8 cellular contexts compared by ENCODE assay signal in genomic region chr17:57463103-57463885, GRCh38.
DNase-seq lines count a peak whose midpoint lies in the region; ATAC-seq and TF ChIP-seq lines count a peak whose summit lies in the region.

No MANE protein-coding gene starts in this region.

- H3K9ac ChIP-seq in neuronal stem cell (ENCODE audit: low read depth, low read length, poor library complexity): no peak overlapping the region

- H3K4me3 Mint-ChIP-seq in CD4-positive, CD25-positive, alpha-beta regulatory T cell: peak overlapping the region in 3 of 4 donors; percentile 2 to 75 (median 41)
- H3K4me3 Mint-ChIP-seq in activated T-helper 2 cell treated with anti-CD3 and anti-CD28 coated beads, Interferon-gamma antibody, Interleukin-2, Interleukin-4, amounts not matched to agents 10 μg/mL and 5 μg/mL and 100 μg/mL, durations not matched to agents 14 hours and 24 hours and 36 hours (ENCODE audit: low read depth): peak overlapping the region; percentile 53

- no peak overlapping the region for H4K91ac ChIP-seq in neuronal stem cell (ENCODE audit: low read depth, low read length, poor library complexity)

- H3K14ac ChIP-seq in neuronal stem cell (ENCODE audit: low read length): no peak overlapping the region

- TF ChIP-seq POLR2A in vagina (IDR thresholded peaks at IDR 0.05) (no peak), erythroblast (IDR thresholded peaks at IDR 0.05; ENCODE audit: low read length) (no peak)

- H3K27ac Mint-ChIP-seq in CD4-positive, CD25-positive, alpha-beta regulatory T cell: peak overlapping the region; percentile 89 to 91 (median 89)
- H3K27ac Mint-ChIP-seq in activated T-helper 2 cell treated with anti-CD3 and anti-CD28 coated beads, Interferon-gamma antibody, Interleukin-2, Interleukin-4, amounts not matched to agents 10 μg/mL and 5 μg/mL and 100 μg/mL, durations not matched to agents 14 hours and 24 hours and 36 hours: peak overlapping the region; percentile 90

- TF ChIP-seq CTCF in vagina (IDR thresholded peaks at IDR 0.05): no peak

- H3K4ac ChIP-seq in neuronal stem cell (ENCODE audit: low read length): no peak overlapping the region

- no peak overlapping the region for H2BK15ac ChIP-seq in neuronal stem cell (ENCODE audit: low read length)

- H3K18ac ChIP-seq in neuronal stem cell (ENCODE audit: low read length): peak overlapping the region; percentile 68

- H3K79me1 ChIP-seq in neuronal stem cell (ENCODE audit: low read depth, low read length): peaks cover 7% of the 10 kb centered on the region

- peak overlapping the region; percentile 61 for H3K27ac ChIP-seq in CD4-positive, CD25-positive, alpha-beta regulatory T cell (ENCODE audit: insufficient read depth, low read length, poor library complexity, severe bottlenecking)
- H3K27ac ChIP-seq in neuronal stem cell (replicated peaks; ENCODE audit: low read length): peak overlapping the region; percentile 13
- H3K27ac ChIP-seq in vagina: no peak overlapping the region

- H3K4me1 ChIP-seq in CD4-positive, CD25-positive, alpha-beta regulatory T cell (ENCODE audit: control insufficient read depth, insufficient read depth, low read length, poor library complexity, severe bottlenecking): peaks cover 50% of the 10 kb centered on the region
- H3K4me1 ChIP-seq in neuronal stem cell (ENCODE audit: control insufficient read depth in 2 of 2, insufficient read depth in 1 of 2, low read depth in 1 of 2, low read length in 2 of 2): peaks cover 23 to 29% of the 10 kb centered on the region in 2 donors
- peaks cover 4% of the 10 kb centered on the region for H3K4me1 ChIP-seq in vagina

- H3K4me2 ChIP-seq in neuronal stem cell (ENCODE audit: insufficient read depth, low read length, poor library complexity, severe bottlenecking): no peak overlapping the region

- peak overlapping the region; percentile 17 for H3K4me3 ChIP-seq in CD4-positive, CD25-positive, alpha-beta regulatory T cell (ENCODE audit: low read depth, low read length)
- H3K4me3 ChIP-seq in neuronal stem cell (ENCODE audit: low read length in 2 of 2) (no peak overlapping the region), vagina (no peak overlapping the region)

- H3K23ac ChIP-seq in neuronal stem cell (ENCODE audit: low read depth, low read length, poor library complexity): peak overlapping the region; percentile 12

- no peaks in the 10 kb centered on the region for H3K9me3 ChIP-seq in CD4-positive, CD25-positive, alpha-beta regulatory T cell (ENCODE audit: control insufficient read depth in 2 of 2, low read length in 2 of 2)
- no peaks in the 10 kb centered on the region for H3K9me3 ChIP-seq in neuronal stem cell (replicated peaks in 1 of 2; ENCODE audit: control insufficient read depth in 2 of 2, insufficient read depth in 1 of 2, low read depth in 1 of 2, low read length in 2 of 2)
- H3K9me3 ChIP-seq in vagina: no peaks in the 10 kb centered on the region

- H3K27me3 ChIP-seq in CD4-positive, CD25-positive, alpha-beta regulatory T cell (ENCODE audit: control insufficient read depth, insufficient read depth, low read length): no peaks in the 10 kb centered on the region
- H3K27me3 ChIP-seq in neuronal stem cell (ENCODE audit: control insufficient read depth in 3 of 3, insufficient read depth in 3 of 3, low read depth in 1 of 3, low read length in 3 of 3) (no peaks in the 10 kb centered on the region), vagina (no peaks in the 10 kb centered on the region)

- no peak overlapping the region for H4K8ac ChIP-seq in neuronal stem cell (ENCODE audit: low read depth, low read length)

- no peak overlapping the region for H2BK120ac ChIP-seq in neuronal stem cell (ENCODE audit: low read depth, low read length)

- intact Hi-C loops in activated T-helper 2 cell treated with anti-CD3 and anti-CD28 coated beads, Interferon-gamma antibody, Interleukin-2, Interleukin-4, amounts not matched to agents 10 μg/mL and 5 μg/mL and 100 μg/mL, durations not matched to agents 14 hours and 24 hours and 36 hours (cut with micrococcal nuclease): loop anchor here (1.0 to 5.0 kb wide), 5 partner anchors 22 to 206 kb away; partner anchors contain the start of gene MSI2
- intact Hi-C loops in vagina (cut with DNase I): no loop called here

- peak in 2 of 3 donors; percentile 39 to 75 for DNase-seq in CD4-positive, CD25-positive, alpha-beta regulatory T cell
- peak; percentile 67 for DNase-seq in activated T-helper 2 cell treated with anti-CD3 and anti-CD28 coated beads, Interferon-gamma antibody, Interleukin-2, Interleukin-4, amounts not matched to agents 10 μg/mL and 5 μg/mL and 100 μg/mL, durations not matched to agents 14 hours and 24 hours and 36 hours (ENCODE audit: low spot score)
- DNase-seq in neuronal stem cell (ENCODE audit: low spot score) (no peak), vagina (ENCODE audit: extremely low spot score in 2 of 2) (no peak), erythroblast (lab: John Stamatoyannopoulos, UW) (no peak), NOMO-1 (lab: John Stamatoyannopoulos, UW; ENCODE audit: unreplicated experiment in 2 of 2) (no peak)

- H3K27me3 Mint-ChIP-seq in CD4-positive, CD25-positive, alpha-beta regulatory T cell: no peaks in the 10 kb centered on the region
- no peaks in the 10 kb centered on the region for H3K27me3 Mint-ChIP-seq in activated T-helper 2 cell treated with anti-CD3 and anti-CD28 coated beads, Interferon-gamma antibody, Interleukin-2, Interleukin-4, amounts not matched to agents 10 μg/mL and 5 μg/mL and 100 μg/mL, durations not matched to agents 14 hours and 24 hours and 36 hours (ENCODE audit: low read depth)

- no peak overlapping the region for H2BK5ac ChIP-seq in neuronal stem cell (ENCODE audit: low read length)

- WGBS in neuronal stem cell (ENCODE audit: extremely low coverage in 2 of 2, insufficient read length in 2 of 2, insufficient replicate concordance in 1 of 2), 2 donors: no CpG with 5 or more reads among the region's 9 CpGs

- peaks cover 7 to 89% (median 61%) of the 10 kb centered on the region in 4 donors for H3K4me1 Mint-ChIP-seq in CD4-positive, CD25-positive, alpha-beta regulatory T cell
- H3K4me1 Mint-ChIP-seq in activated T-helper 2 cell treated with anti-CD3 and anti-CD28 coated beads, Interferon-gamma antibody, Interleukin-2, Interleukin-4, amounts not matched to agents 10 μg/mL and 5 μg/mL and 100 μg/mL, durations not matched to agents 14 hours and 24 hours and 36 hours (ENCODE audit: low read depth): peaks cover 64% of the 10 kb centered on the region

- ATAC-seq in CD4-positive, CD25-positive, alpha-beta regulatory T cell (ENCODE audit: low read depth in 2 of 2): peak; percentile 60 to 66
- ATAC-seq in GM19455 (IDR thresholded peaks at IDR 0.05; ENCODE audit: unreplicated experiment): peak; percentile 86
- ATAC-seq in HG03457 (IDR thresholded peaks at IDR 0.05; ENCODE audit: unreplicated experiment): peak; percentile 82

- peaks cover 14% of the 10 kb centered on the region for H3K36me3 Mint-ChIP-seq in CD4-positive, CD25-positive, alpha-beta regulatory T cell
- H3K36me3 Mint-ChIP-seq in activated T-helper 2 cell treated with anti-CD3 and anti-CD28 coated beads, Interferon-gamma antibody, Interleukin-2, Interleukin-4, amounts not matched to agents 10 μg/mL and 5 μg/mL and 100 μg/mL, durations not matched to agents 14 hours and 24 hours and 36 hours (ENCODE audit: low read depth): peaks cover 51% of the 10 kb centered on the region

- H2BK12ac ChIP-seq in neuronal stem cell (ENCODE audit: low read length): no peak overlapping the region

- peaks cover 3% of the 10 kb centered on the region for H3K36me3 ChIP-seq in CD4-positive, CD25-positive, alpha-beta regulatory T cell (ENCODE audit: control insufficient read depth, insufficient read depth, low read length)
- H3K36me3 ChIP-seq in neuronal stem cell (replicated peaks in 1 of 2; ENCODE audit: control insufficient read depth in 2 of 2, insufficient read depth in 2 of 2, low read length in 2 of 2): no peaks in the 10 kb centered on the region
- H3K36me3 ChIP-seq in vagina: no peaks in the 10 kb centered on the region

- peaks cover 0 to 2% (median 0%) of the 10 kb centered on the region in 7 donors for H3K9me3 Mint-ChIP-seq in CD4-positive, CD25-positive, alpha-beta regulatory T cell
- no peaks in the 10 kb centered on the region for H3K9me3 Mint-ChIP-seq in activated T-helper 2 cell treated with anti-CD3 and anti-CD28 coated beads, Interferon-gamma antibody, Interleukin-2, Interleukin-4, amounts not matched to agents 10 μg/mL and 5 μg/mL and 100 μg/mL, durations not matched to agents 14 hours and 24 hours and 36 hours

- H2AK5ac ChIP-seq in neuronal stem cell (ENCODE audit: low read depth, low read length): no peak overlapping the region

- no peak overlapping the region for H2AFZ ChIP-seq in neuronal stem cell (ENCODE audit: low read length)

Comparison
In these comparisons a context has a peak if more than half of its experiments do, and no peak if none do; other contexts are left out.
1. DNase-seq: peak in CD4-positive, CD25-positive, alpha-beta regulatory T cell (2 of 3) and activated T-helper 2 cell treated with anti-CD3 and anti-CD28 coated beads, Interferon-gamma antibody, Interleukin-2, Interleukin-4, amounts not matched to agents 10 μg/mL and 5 μg/mL and 100 μg/mL, durations not matched to agents 14 hours and 24 hours and 36 hours (single experiment); none in neuronal stem cell (single experiment), vagina (0 of 2), erythroblast (0 of 2) and NOMO-1 (0 of 2).
2. Peak in every context shown above with its lines, with median percentiles within 50 percentile points of each other: ATAC-seq.